Comparison of ENCODE assay signal across 12 cellular contexts in genomic region chr17:55157165-55157564, GRCh38.
DNase-seq lines count a peak whose midpoint lies in the region; ATAC-seq and TF ChIP-seq lines count a peak whose summit lies in the region.
"Had no signal": no experiment of that assay in that cellular context is flagged by ENCODE, and none has a peak within 500 bp of the region (broad histone marks: within the 10 kb centered on the region; RNA-seq: fewer than 3 reads in every experiment).

No MANE protein-coding gene starts in this region.

- no peak for TF ChIP-seq CTCF in epithelial cell of proximal tubule (conservative IDR thresholded peaks at IDR 0.05; ENCODE audit: low read depth, low read length)

- peak; percentile 26 for DNase-seq in NCI-H1092 treated with DMSO at 0.1 percent for 48 hours (lab: John Stamatoyannopoulos, UW)
- no peak for DNase-seq in NCI-H1092 (lab: John Stamatoyannopoulos, UW)
- DNase-seq in NCI-H69 (lab: John Stamatoyannopoulos, UW) = peak; percentile 26
- peak; percentile 25 for DNase-seq in epithelial cell of proximal tubule (ENCODE audit: low read depth)
- peak; percentile 81 for DNase-seq in renal cortical epithelial cell (ENCODE audit: low read depth)
- DNase-seq: activated CD4-positive, alpha-beta T cell treated with anti-CD3 and anti-CD28 coated beads for 48 hours; cortex of kidney; H7; KG1 had no signal

- no peak overlapping the region for H3K4me3 ChIP-seq in epithelial cell of proximal tubule (ENCODE audit: low read depth, low read length)

- no peak for ATAC-seq in GM19463 (IDR thresholded peaks at IDR 0.05; ENCODE audit: unreplicated experiment)
- ATAC-seq in HG03135 (IDR thresholded peaks at IDR 0.05; ENCODE audit: unreplicated experiment) = no peak
- ATAC-seq in HG02763 (IDR thresholded peaks at IDR 0.05; ENCODE audit: unreplicated experiment) = no peak
